8 cellular contexts compared by ENCODE assay signal in genomic region chr4:3955361-3956164, GRCh38.
DNase-seq lines count a peak whose midpoint lies in the region; ATAC-seq lines count a peak whose summit lies in the region.
"Not testable (repeated sequence)": the region's sequence is repeated elsewhere in the genome, so short reads cannot be mapped to it uniquely, and the experiment has no call there.

No MANE protein-coding gene starts in this region.

- H3K9me3 Mint-ChIP-seq in natural killer cell treated with Interleukin-12 subunit alpha and Interleukin-12 subunit beta and Interleukin-15 and Interleukin-18, amount 100 ng/mL, for 72 hours: not testable (repeated sequence)

- DNase-seq in Daoy (ENCODE audit: low read depth) (peak; percentile 99), GOT3 (lab: John Stamatoyannopoulos, UW) (peak; percentile 97), LHCN-M2 (ENCODE audit: low read depth) (peak; percentile 97), RPMI7951 (ENCODE audit: low read depth) (peak; percentile 95), fibroblast of peridontal ligament (ENCODE audit: extremely low read depth) (peak; percentile 98)
- DNase-seq in activated T-helper 9 cell treated with anti-CD3 and anti-CD28 coated beads, Interleukin-2, amount 50 U/mL, for 16 hours (ENCODE audit: low read depth): peak; percentile 98
- peak; percentile 98 for DNase-seq in natural killer cell treated with Interleukin-12 subunit alpha and Interleukin-12 subunit beta and Interleukin-15 and Interleukin-18, amount 100 ng/mL, for 72 hours (ENCODE audit: low spot score)
- DNase-seq in stimulated activated naive CD4-positive, alpha-beta T cell treated with Interleukin-2 at 50 U/mL for 16 hours (lab: John Stamatoyannopoulos, UW): peak; percentile 100

- not testable (repeated sequence) for H3K36me3 Mint-ChIP-seq in natural killer cell treated with Interleukin-12 subunit alpha and Interleukin-12 subunit beta and Interleukin-15 and Interleukin-18, amount 100 ng/mL, for 72 hours

- ATAC-seq in natural killer cell treated with Interleukin-12 subunit alpha and Interleukin-12 subunit beta and Interleukin-15 and Interleukin-18, amount 100 ng/mL, for 72 hours: peak; percentile 100

- peaks cover 3 to 10% of the 10 kb centered on the region in 2 donors for H3K4me1 Mint-ChIP-seq in natural killer cell treated with Interleukin-12 subunit alpha and Interleukin-12 subunit beta and Interleukin-15 and Interleukin-18, amount 100 ng/mL, for 72 hours (ENCODE audit: low read depth in 2 of 2)

- peak overlapping the region; percentile 89 for H3K4me3 Mint-ChIP-seq in natural killer cell treated with Interleukin-12 subunit alpha and Interleukin-12 subunit beta and Interleukin-15 and Interleukin-18, amount 100 ng/mL, for 72 hours

- H3K27ac Mint-ChIP-seq in natural killer cell treated with Interleukin-12 subunit alpha and Interleukin-12 subunit beta and Interleukin-15 and Interleukin-18, amount 100 ng/mL, for 72 hours: peak overlapping the region; percentile 53 to 79

- not testable (repeated sequence) for H3K27me3 Mint-ChIP-seq in natural killer cell treated with Interleukin-12 subunit alpha and Interleukin-12 subunit beta and Interleukin-15 and Interleukin-18, amount 100 ng/mL, for 72 hours

Comparison
In these comparisons a context has a peak if more than half of its experiments do, and no peak if none do; other contexts are left out.
1. Peak in every context shown above with its lines: DNase-seq and ATAC-seq.